Comparison of ENCODE assay signal across 8 cellular contexts in genomic region chr19:12983561-12984142, GRCh38.
DNase-seq lines count a peak whose midpoint lies in the region; ATAC-seq and TF ChIP-seq lines count a peak whose summit lies in the region.

No MANE protein-coding gene starts in this region.

- DNase-seq in AG04449 (ENCODE audit: low read depth, low spot score): no peak
- DNase-seq in NCI-H2081 treated with DMSO at 0.1 percent for 48 hours (lab: John Stamatoyannopoulos, UW): peak; percentile 21
- peak; percentile 61 for DNase-seq in activated CD4-positive, CD25-positive, alpha-beta regulatory T cell treated with anti-CD3 and anti-CD28 coated beads, Interleukin-2, amount 50 U/mL, for 16 hours (ENCODE audit: low read depth, low spot score)
- DNase-seq in caudate nucleus (lab: John Stamatoyannopoulos, UW): peak in 56 of 61 donors; percentile 16 to 89 (median 74)
- DNase-seq in kidney tubule cell (ENCODE audit: low spot score): peak; percentile 78
- DNase-seq in stimulated activated CD4-positive, alpha-beta T cell treated with anti-CD3 and anti-CD28 coated beads, Interleukin-1b, Interleukin-23, amount 100 ng/mL, for 24 hours (ENCODE audit: low read depth in 4 of 4, low spot score in 1 of 4): peak; percentile 67 to 85 (median 72)

- ATAC-seq in GM18867 (IDR thresholded peaks at IDR 0.05; ENCODE audit: unreplicated experiment) (peak; percentile 57), HG03460 (IDR thresholded peaks at IDR 0.05; ENCODE audit: unreplicated experiment) (no peak)

- TF ChIP-seq CTCF in AG04449 (IDR thresholded peaks at IDR 0.05; ENCODE audit: insufficient read depth, low read length, missing control alignments): peak; percentile 87

- POLR2A ChIA-PET in AG04449 (lab: Yijun Ruan, JAX): no interaction called here

- H3K27ac ChIP-seq in caudate nucleus (ENCODE audit: low read depth, low read length): peak overlapping the region; percentile 97

- H3K4me3 ChIP-seq in AG04449 (ENCODE audit: low read depth, low read length): peak overlapping the region; percentile 52

- CTCF ChIA-PET in AG04449 (lab: Yijun Ruan, JAX): interaction anchor here (0.6 to 14.7 kb wide), 18 partner anchors 9 to 294 kb away, joined by 3 to 573 read pairs (median 5); no protein-coding TSS in a partner anchor
